Comparison of ENCODE assay signal across 3 cellular contexts in genomic region chr18:30333310-30333709, GRCh38.
"Had no signal": no experiment of that assay in that cellular context is flagged by ENCODE, and none has a peak within 500 bp of the region (broad histone marks: within the 10 kb centered on the region; RNA-seq: fewer than 3 reads in every experiment).

No MANE protein-coding gene starts in this region.

- H3K4me3 ChIP-seq: GM12878 had no signal

- DNase-seq: GDM1, GF-D8 had no signal
